Comparison of ENCODE assay signal across 8 cellular contexts in genomic region chr18:49813071-49813320, GRCh38. TPM values are rescaled to one million over a fixed set of nuclear protein-coding genes. Genes with fewer than 3 reads are reported as not detected.
DNase-seq lines count a peak whose midpoint lies in the region; ATAC-seq and TF ChIP-seq lines count a peak whose summit lies in the region.

No MANE protein-coding gene starts in this region.

- H3K4me1 ChIP-seq in CD8-positive, alpha-beta memory T cell (ENCODE audit: insufficient read depth, low read length) = peaks cover 38% of the 10 kb centered on the region
- H3K4me1 ChIP-seq in ectodermal cell (ENCODE audit: control insufficient read depth, insufficient read depth, low read length) (peaks cover 5% of the 10 kb centered on the region), lung (ENCODE audit: control insufficient read depth in 2 of 2, insufficient read depth in 2 of 2, low read length in 2 of 2) (peaks cover 3 to 10% of the 10 kb centered on the region in 2 donors)

- POLR2A ChIA-PET in CD8-positive, alpha-beta memory T cell (lab: Charles Lee) = no interaction called here
- POLR2A ChIA-PET in RWPE1 (lab: Yijun Ruan, JAX; ENCODE audit: low non-redundant PET) = no interaction called here

- no peak for DNase-seq in CD8-positive, alpha-beta memory T cell
- DNase-seq in RWPE1 (ENCODE audit: low spot score) = no peak
- DNase-seq in lung (ENCODE audit: low spot score) = peak; percentile 32
- no peak for DNase-seq in type B pancreatic cell (ENCODE audit: extremely low spot score, unreplicated experiment)
- DNase-seq in NCI-H2029 (lab: John Stamatoyannopoulos, UW) = no peak

- peaks cover 59 to 75% (median 74%) of the 10 kb centered on the region in 3 donors for H3K4me1 Mint-ChIP-seq in CD8-positive, alpha-beta memory T cell
- peaks cover 21% of the 10 kb centered on the region for H3K4me1 Mint-ChIP-seq in type B pancreatic cell (ENCODE audit: unreplicated experiment)

- peak overlapping the region; percentile 90 for H3K27ac ChIP-seq in CD8-positive, alpha-beta memory T cell (ENCODE audit: low read depth, low read length)
- H3K27ac ChIP-seq in RWPE1 (peak overlapping the region; percentile 97), ectodermal cell (ENCODE audit: insufficient read depth, low read depth, low read length, poor library complexity, severe bottlenecking) (peak overlapping the region; percentile 66), lung (ENCODE audit: low read depth in 1 of 2, low read length in 1 of 2) (peak overlapping the region; percentile 92 to 99)

- peak overlapping the region; percentile 90 to 99 (median 97) for H3K4me3 Mint-ChIP-seq in CD8-positive, alpha-beta memory T cell
- peak overlapping the region; percentile 92 for H3K4me3 Mint-ChIP-seq in type B pancreatic cell

- TF ChIP-seq CTCF in RWPE1 (conservative IDR thresholded peaks at IDR 0.05; ENCODE audit: low read depth) (no peak), lung (IDR thresholded peaks at IDR 0.05; ENCODE audit: control extremely low read depth, extremely low read depth) (no peak), type B pancreatic cell (conservative IDR thresholded peaks at IDR 0.05) (no peak)

- no peaks in the 10 kb centered on the region for H3K27me3 ChIP-seq in CD8-positive, alpha-beta memory T cell (ENCODE audit: insufficient read depth, low read length, poor library complexity, severe bottlenecking)
- H3K27me3 ChIP-seq in ectodermal cell (ENCODE audit: control insufficient read depth, insufficient read depth, low read length, poor library complexity, severe bottlenecking) (no peaks in the 10 kb centered on the region), lung (ENCODE audit: control insufficient read depth, insufficient read depth) (no peaks in the 10 kb centered on the region)

- H3K4me3 ChIP-seq in CD8-positive, alpha-beta memory T cell (ENCODE audit: low read length) = peak overlapping the region; percentile 69
- H3K4me3 ChIP-seq in ectodermal cell (ENCODE audit: insufficient read depth, low read depth, low read length) = peak overlapping the region; percentile 80
- peak overlapping the region; percentile 69 for H3K4me3 ChIP-seq in lung

- ATAC-seq in GM19035 (IDR thresholded peaks at IDR 0.05; ENCODE audit: unreplicated experiment) (peak; percentile 24), HG03175 (IDR thresholded peaks at IDR 0.05; ENCODE audit: unreplicated experiment) (peak; percentile 25), lung (ENCODE audit: insufficient read depth, low FRiP score) (peak; percentile 15)

- CTCF ChIA-PET in CD8-positive, alpha-beta memory T cell (lab: Charles Lee) = no interaction called here
- CTCF ChIA-PET in RWPE1 (lab: Yijun Ruan, JAX) = no interaction called here

- H3K36me3 ChIP-seq in CD8-positive, alpha-beta memory T cell (ENCODE audit: insufficient read depth, low read length) = no peaks in the 10 kb centered on the region
- H3K36me3 ChIP-seq in ectodermal cell (ENCODE audit: control insufficient read depth, insufficient read depth, low read length) = no peaks in the 10 kb centered on the region
- no peaks in the 10 kb centered on the region for H3K36me3 ChIP-seq in lung (ENCODE audit: control insufficient read depth in 2 of 2, insufficient read depth in 2 of 2, low read length in 2 of 2)

- H3K27me3 Mint-ChIP-seq in CD8-positive, alpha-beta memory T cell = no peaks in the 10 kb centered on the region
- no peaks in the 10 kb centered on the region for H3K27me3 Mint-ChIP-seq in type B pancreatic cell

- peak overlapping the region; percentile 75 to 99 (median 97) for H3K27ac Mint-ChIP-seq in CD8-positive, alpha-beta memory T cell
- H3K27ac Mint-ChIP-seq in type B pancreatic cell = peak overlapping the region; percentile 92

- H3K9me3 Mint-ChIP-seq in CD8-positive, alpha-beta memory T cell = peaks cover 3 to 17% (median 3%) of the 10 kb centered on the region in 5 donors
- peaks cover 13% of the 10 kb centered on the region for H3K9me3 Mint-ChIP-seq in type B pancreatic cell

- H3K9me3 ChIP-seq in CD8-positive, alpha-beta memory T cell (ENCODE audit: low read length) = no peaks in the 10 kb centered on the region
- H3K9me3 ChIP-seq in ectodermal cell (ENCODE audit: control insufficient read depth, low read length) (no peaks in the 10 kb centered on the region), lung (ENCODE audit: control insufficient read depth in 2 of 2, insufficient read depth in 1 of 2, low read length in 1 of 2) (peaks cover 0 to 4% of the 10 kb centered on the region in 2 donors)

- 1% methylated on average over 17 of the region's 17 CpGs for WGBS in ectodermal cell, 2 experiments
- 1 to 4% methylated on average over 17 of the region's 17 CpGs for WGBS in lung, 2 donors

- H3K36me3 Mint-ChIP-seq in CD8-positive, alpha-beta memory T cell = peaks cover 8 to 20% (median 19%) of the 10 kb centered on the region in 3 donors
- H3K36me3 Mint-ChIP-seq in type B pancreatic cell = peaks cover 29% of the 10 kb centered on the region

RNA-seq across cellular contexts. Expression of gene ACAA2, which starts 0.3 kb away (rescaled TPM):
- 10 to 100 TPM; 72.2 to 72.4 TPM for total RNA-seq in CD8-positive, alpha-beta memory T cell
- polyA plus RNA-seq in CD8-positive, alpha-beta memory T cell = 100 TPM
- 75.8 TPM for polyA plus RNA-seq in ectodermal cell (2013, experiment 1 of 4)
- 64.7 TPM for polyA plus RNA-seq in ectodermal cell (2013, experiment 2 of 4)
- polyA plus RNA-seq in ectodermal cell (2013, experiment 3 of 4) = 52.1 TPM
- 52.7 TPM for polyA plus RNA-seq in ectodermal cell (2013, experiment 4 of 4)
- 10 to 100 TPM; 40.9 to 52.8 TPM for total RNA-seq in lung
- polyA plus RNA-seq in lung = 10 to 100 TPM; 35.2 to 49.0 TPM
- 66.7 and 99.0 TPM in 2 replicates for total RNA-seq in type B pancreatic cell (ENCODE audit: low replicate concordance)
